ENCODE assay signal across 32 cellular contexts in genomic region chr12:44775916-44776315, GRCh38.
"Had no signal": no experiment of that assay in that cellular context is flagged by ENCODE, and none has a peak within 500 bp of the region (broad histone marks: within the 10 kb centered on the region; RNA-seq: fewer than 3 reads in every experiment).

No MANE protein-coding gene starts in this region.

- H3K4me2 ChIP-seq: KMS-11, SK-N-SH had no signal

- H3K27me3 Mint-ChIP-seq: activated CD4-positive, alpha-beta memory T cell treated with anti-CD3 and anti-CD28 coated beads for 36 hours; activated CD4-positive, alpha-beta T cell treated with anti-CD3 and anti-CD28 coated beads for 36 hours; central memory CD8-positive, alpha-beta T cell had no signal

- H3K9me3 ChIP-seq: SJCRH30, SK-N-SH had no signal

- H3K27ac Mint-ChIP-seq: activated CD4-positive, alpha-beta memory T cell treated with anti-CD3 and anti-CD28 coated beads for 36 hours; activated CD4-positive, alpha-beta T cell treated with anti-CD3 and anti-CD28 coated beads for 36 hours; activated naive CD4-positive, alpha-beta T cell treated with anti-CD3 and anti-CD28 coated beads for 36 hours; activated naive CD4-positive, alpha-beta T cell treated with anti-CD3 and anti-CD28 coated beads, Interleukin-2, amount 50 U/mL, for 72 hours; activated T-helper 1 cell treated with anti-CD3 and anti-CD28 coated beads, Interleukin-12 subunit alpha, Interleukin-12 subunit beta, Interleukin-2, Interleukin-4 antibody, amounts not matched to agents 30 ng/mL and 10 ng/mL and 1 ng/mL, durations not matched to agents 14 hours and 24 hours and 36 hours; T-helper 1 cell treated with Interleukin-12 subunit alpha and Interleukin-12 subunit beta and Interleukin-4 antibody, amounts not matched to agents 30 μg/mL and 1 μg/mL, for 36 hours; T-helper 2 cell treated with Interferon-gamma antibody and Interleukin-4, amounts not matched to agents 5 μg/mL and 100 μg/mL, for 36 hours; WTC11 had no signal

- H3K4me3 Mint-ChIP-seq: activated CD4-positive, alpha-beta memory T cell treated with anti-CD3 and anti-CD28 coated beads for 36 hours; activated CD4-positive, alpha-beta T cell treated with anti-CD3 and anti-CD28 coated beads for 36 hours; activated naive CD4-positive, alpha-beta T cell treated with anti-CD3 and anti-CD28 coated beads for 36 hours; activated T-cell treated with anti-CD3 and anti-CD28 coated beads, Interleukin-2, amount 50 U/mL, for 4 hours; activated T-helper 1 cell treated with anti-CD3 and anti-CD28 coated beads, Interleukin-12 subunit alpha, Interleukin-12 subunit beta, Interleukin-2, Interleukin-4 antibody, amounts not matched to agents 30 ng/mL and 10 ng/mL and 1 ng/mL, durations not matched to agents 14 hours and 24 hours and 36 hours; central memory CD8-positive, alpha-beta T cell; T-helper 1 cell treated with Interleukin-12 subunit alpha and Interleukin-12 subunit beta and Interleukin-4 antibody, amounts not matched to agents 30 μg/mL and 1 μg/mL, for 36 hours; T-helper 2 cell treated with Interferon-gamma antibody and Interleukin-4, amounts not matched to agents 5 μg/mL and 100 μg/mL, for 36 hours; WTC11 had no signal

- H3K4me3 ChIP-seq: cardiac muscle cell, SJCRH30 had no signal

- H3K27ac ChIP-seq: cardiac muscle cell, KMS-11, SJCRH30 had no signal

- H3K9ac ChIP-seq: KMS-11, SK-N-SH had no signal

- H3K4me1 Mint-ChIP-seq: central memory CD8-positive, alpha-beta T cell had no signal

- H3K4me1 ChIP-seq: SJCRH30 had no signal

- H3K36me3 ChIP-seq: cardiac muscle cell, SJCRH30 had no signal

- H3K9me3 Mint-ChIP-seq: activated naive CD4-positive, alpha-beta T cell treated with anti-CD3 and anti-CD28 coated beads for 36 hours; central memory CD8-positive, alpha-beta T cell had no signal

- H3K27me3 ChIP-seq: cardiac muscle cell, SJCRH30 had no signal

- DNase-seq: activated CD4-positive, alpha-beta memory T cell treated with anti-CD3 and anti-CD28 coated beads for 36 hours; activated CD4-positive, alpha-beta T cell treated with anti-CD3 and anti-CD28 coated beads for 36 hours; activated CD4-positive, alpha-beta T cell treated with anti-CD3 and anti-CD28 coated beads, Interleukin-2, amount 50 U/mL, for 1 hour; activated CD8-positive, alpha-beta memory T cell treated with anti-CD3 and anti-CD28 coated beads, Interleukin-2, amount 50 U/mL, for 4 hours; activated gamma-delta T cell treated with Interleukin-2 at 50 U/mL for 16 hours; activated naive CD4-positive, alpha-beta T cell treated with anti-CD3 and anti-CD28 coated beads for 36 hours; activated T-cell treated with anti-CD3 and anti-CD28 coated beads for 4 hours; activated T-cell treated with anti-CD3 and anti-CD28 coated beads, Interleukin-2, amount 50 U/mL, for 4 hours; amniotic stem cell; aorta; NCI-H1092 treated with DMSO at 0.1 percent for 48 hours; NCI-H146; NCI-H187; NCI-H2029 treated with DMSO at 0.1 percent for 48 hours; NCI-H2107; NCI-H2171 treated with DMSO at 0.1 percent for 48 hours; NCI-H2227 treated with DMSO at 0.1 percent for 48 hours; NCI-H446; NCI-H510A treated with DMSO at 0.1 percent for 48 hours; NCI-H526 treated with DMSO at 0.1 percent for 48 hours; NCI-H774; SHP77; SJCRH30; SK-N-SH had no signal
